Comparison of ENCODE assay signal across 8 cellular contexts in the genomic region with DNA sequence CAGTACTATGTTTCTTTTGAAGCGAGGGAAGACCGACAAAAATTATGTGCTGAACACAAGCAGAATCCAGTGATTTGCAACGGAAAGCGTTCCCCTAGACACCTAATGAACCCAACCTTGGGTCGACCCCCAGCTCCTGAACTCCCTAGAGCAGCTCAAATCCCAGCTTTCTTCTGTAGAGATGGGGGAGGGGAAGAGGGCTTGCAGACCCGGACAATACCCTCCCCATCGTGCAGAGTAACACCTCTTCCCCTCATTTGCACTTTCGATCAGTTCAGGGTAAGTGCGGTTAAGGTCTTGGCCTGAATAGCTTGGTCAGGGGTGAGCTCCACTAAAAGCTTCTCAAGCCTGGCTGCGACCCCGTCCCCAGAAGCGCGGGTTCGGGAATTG. TPM values are rescaled to one million over a fixed set of nuclear protein-coding genes. Genes with fewer than 3 reads are reported as not detected.
DNase-seq lines count a peak whose midpoint lies in the region; ATAC-seq, FAIRE-seq and TF ChIP-seq lines count a peak whose summit lies in the region.

No MANE protein-coding gene starts in this region.

- TF ChIP-seq EP300 in neural cell (conservative IDR thresholded peaks at IDR 0.05; ENCODE audit: poor library complexity, severe bottlenecking), result no peak

- no peak for TF ChIP-seq RAD21 in neural cell (conservative IDR thresholded peaks at IDR 0.05)

- H4K20me1 ChIP-seq in OCI-LY7 (ENCODE audit: insufficient read depth, low read length) (no peaks in the 10 kb centered on the region), endothelial cell of umbilical vein (replicated peaks; ENCODE audit: control insufficient read depth, extremely low read depth, insufficient read depth, low read length) (no peaks in the 10 kb centered on the region), neural cell (ENCODE audit: insufficient read depth) (no peaks in the 10 kb centered on the region)

- H3K27me3 ChIP-seq in CD4-positive, alpha-beta memory T cell (ENCODE audit: insufficient read depth, low read length), result no peaks in the 10 kb centered on the region
- H3K27me3 ChIP-seq in endothelial cell of umbilical vein (ENCODE audit: control insufficient read depth in 2 of 2, insufficient read depth in 2 of 2, low read length in 2 of 2), result peaks cover 10 to 22% of the 10 kb centered on the region in 2 experiments
- peaks cover 12% of the 10 kb centered on the region for H3K27me3 ChIP-seq in neural cell (ENCODE audit: insufficient read depth, low read depth, low read length)

- no peaks in the 10 kb centered on the region for H3K36me3 ChIP-seq in CD4-positive, alpha-beta memory T cell (ENCODE audit: insufficient read depth, low read length)
- H3K36me3 ChIP-seq in OCI-LY7 (ENCODE audit: insufficient read depth, low read length) (no peaks in the 10 kb centered on the region), endothelial cell of umbilical vein (ENCODE audit: control insufficient read depth in 2 of 2, extremely low read depth in 1 of 2, insufficient read depth in 2 of 2, low read length in 2 of 2) (no peaks in the 10 kb centered on the region), neural cell (ENCODE audit: insufficient read depth, low read length) (no peaks in the 10 kb centered on the region)

- no peak for FAIRE-seq in endothelial cell of umbilical vein (lab: Jason Lieb, UNC)

- H3K4me2 ChIP-seq in OCI-LY7 (ENCODE audit: low read length) (peak overlapping the region; percentile 92), endothelial cell of umbilical vein (ENCODE audit: insufficient read depth, low read length) (peak overlapping the region; percentile 83), neural cell (ENCODE audit: low read length) (peak overlapping the region; percentile 85)

- H3K79me2 ChIP-seq in OCI-LY7 (ENCODE audit: insufficient read depth, low read depth, low read length), result no peaks in the 10 kb centered on the region
- H3K79me2 ChIP-seq in endothelial cell of umbilical vein (ENCODE audit: control insufficient read depth, insufficient read depth, low read length), result no peaks in the 10 kb centered on the region
- peaks cover 22% of the 10 kb centered on the region for H3K79me2 ChIP-seq in neural cell (replicated peaks; ENCODE audit: insufficient read depth, low read length)

- H3K9me3 ChIP-seq in CD4-positive, alpha-beta memory T cell (ENCODE audit: control insufficient read depth in 1 of 2, low read length in 2 of 2), result no peaks in the 10 kb centered on the region
- H3K9me3 ChIP-seq in OCI-LY7 (ENCODE audit: low read length), result no peaks in the 10 kb centered on the region
- no peaks in the 10 kb centered on the region for H3K9me3 ChIP-seq in endothelial cell of umbilical vein (replicated peaks; ENCODE audit: control insufficient read depth, insufficient read depth, low read length)
- H3K9me3 ChIP-seq in neural cell (ENCODE audit: low read length), result no peaks in the 10 kb centered on the region

- dilution Hi-C loops in endothelial cell of umbilical vein (cut with MboI; ENCODE audit: extremely low pct_ligation_motif_present, low sequenced_read_pairs), result no loop called here

- H3K9me2 ChIP-seq in OCI-LY7 (ENCODE audit: insufficient read depth, low read length) (no peaks in the 10 kb centered on the region), neural cell (ENCODE audit: insufficient read depth, low read length) (no peaks in the 10 kb centered on the region)

- TSS peak; percentile 79 for BruUV-seq in OCI-LY7 (replicated peaks; lab: Mats Ljungman, UMichigan)
- TSS peak; percentile 61 for BruUV-seq in endothelial cell of umbilical vein (replicated peaks; lab: Mats Ljungman, UMichigan)

- H3F3A ChIP-seq in neural cell (ENCODE audit: insufficient read depth, low read length, poor library complexity, severe bottlenecking), result no peaks in the 10 kb centered on the region

- intact Hi-C loops in CD4-positive, alpha-beta memory T cell (cut with micrococcal nuclease), result loop anchor here (1.0 to 10.0 kb wide), 6 partner anchors 368 to 1978 kb away; a partner anchor contains a TSS
- intact Hi-C loops in OCI-LY7 (cut with micrococcal nuclease; ENCODE audit: unreplicated experiment) (loop anchor here (2.0 to 10.0 kb wide), 4 partner anchors 370 to 1160 kb away; a partner anchor contains a TSS), endothelial cell of umbilical vein (cut with micrococcal nuclease) (loop anchor here (1.0 to 5.0 kb wide), 6 partner anchors 195 to 740 kb away; a partner anchor contains a TSS)

- peaks cover 3 to 4% of the 10 kb centered on the region in 2 donors for H3K27me3 Mint-ChIP-seq in CD4-positive, alpha-beta memory T cell

- H3K4me1 ChIP-seq in CD4-positive, alpha-beta memory T cell (ENCODE audit: insufficient read depth, low read length), result peaks cover 17% of the 10 kb centered on the region
- H3K4me1 ChIP-seq in OCI-LY7 (ENCODE audit: insufficient read depth, low read length, poor library complexity, severe bottlenecking) (peaks cover 9% of the 10 kb centered on the region), endothelial cell of umbilical vein (ENCODE audit: control insufficient read depth, extremely low read depth, insufficient read depth, low read length) (peaks cover 7% of the 10 kb centered on the region)

- peak overlapping the region; percentile 95 for H2AFZ ChIP-seq in OCI-LY7 (ENCODE audit: low read length)
- H2AFZ ChIP-seq in endothelial cell of umbilical vein (ENCODE audit: low read depth, low read length), result peak overlapping the region; percentile 74
- H2AFZ ChIP-seq in neural cell (ENCODE audit: low read depth, low read length), result peak overlapping the region; percentile 84

- H3K36me3 Mint-ChIP-seq in CD4-positive, alpha-beta memory T cell, result peaks cover 0 to 10% of the 10 kb centered on the region in 2 donors

- peak overlapping the region; percentile 96 to 100 (median 98) for H3K4me3 Mint-ChIP-seq in CD4-positive, alpha-beta memory T cell

- TF ChIP-seq POLR2A in endothelial cell of umbilical vein (IDR thresholded peaks at IDR 0.05; ENCODE audit: low read depth, low read length), result no peak

- peak overlapping the region; percentile 69 for H3K27ac ChIP-seq in CD4-positive, alpha-beta memory T cell (ENCODE audit: low read depth, low read length)
- H3K27ac ChIP-seq in OCI-LY7 (ENCODE audit: low read depth, low read length, poor library complexity, severe bottlenecking), result no peak overlapping the region
- H3K27ac ChIP-seq in endothelial cell of umbilical vein (ENCODE audit: insufficient read depth, low read depth, low read length), result peak overlapping the region; percentile 14
- H3K27ac ChIP-seq in neural cell (ENCODE audit: low read length), result peak overlapping the region; percentile 81

- H3K9me1 ChIP-seq in endothelial cell of umbilical vein (replicated peaks; ENCODE audit: control insufficient read depth, extremely low read depth, insufficient read depth, low read length), result no peaks in the 10 kb centered on the region

- TF ChIP-seq CTCF in OCI-LY7 (conservative IDR thresholded peaks at IDR 0.05; ENCODE audit: low read length), result no peak
- TF ChIP-seq CTCF in endothelial cell of umbilical vein (IDR thresholded peaks at IDR 0.05; ENCODE audit: extremely low read depth in 1 of 2, insufficient read depth in 1 of 2, low read depth in 1 of 2, low read length in 2 of 2), result no peak
- no peak for TF ChIP-seq CTCF in neural cell (IDR thresholded peaks at IDR 0.05; ENCODE audit: poor library complexity, severe bottlenecking)

- H3K9me3 Mint-ChIP-seq in CD4-positive, alpha-beta memory T cell, result no peaks in the 10 kb centered on the region

- peak in 1 of 5 donors; percentile 5 for DNase-seq in CD4-positive, alpha-beta memory T cell
- DNase-seq in OCI-LY7 (ENCODE audit: low spot score) (no peak), endothelial cell of umbilical vein (ENCODE audit: low read depth, low spot score) (peak; percentile 18), NCI-H187 (lab: John Stamatoyannopoulos, UW) (no peak)

- peak overlapping the region; percentile 94 to 95 for H3K4me3 ChIP-seq in CD4-positive, alpha-beta memory T cell (ENCODE audit: low read length in 2 of 2)
- H3K4me3 ChIP-seq in OCI-LY7 (ENCODE audit: low read depth, low read length, poor library complexity, severe bottlenecking) (peak overlapping the region; percentile 93), endothelial cell of umbilical vein (replicated peaks in 1 of 3; ENCODE audit: insufficient read depth in 1 of 3, low read depth in 1 of 3, low read length in 3 of 3) (peak overlapping the region; percentile 57 to 74 (median 67)), neural cell (ENCODE audit: low read length) (peak overlapping the region; percentile 77)

- H3K4me1 Mint-ChIP-seq in CD4-positive, alpha-beta memory T cell, result peaks cover 8 to 32% (median 19%) of the 10 kb centered on the region in 4 donors

- peak; percentile 1 for ATAC-seq in GM21717 (IDR thresholded peaks at IDR 0.05; ENCODE audit: unreplicated experiment)
- ATAC-seq in GM19467 (IDR thresholded peaks at IDR 0.05; ENCODE audit: unreplicated experiment), result no peak
- ATAC-seq in HG03469 (IDR thresholded peaks at IDR 0.05; ENCODE audit: unreplicated experiment), result no peak

- CTCF ChIA-PET in CD4-positive, alpha-beta memory T cell (lab: Charles Lee; ENCODE audit: partially characterized antibody), result interaction anchor here (1.0 to 3.1 kb wide), 8 partner anchors 10 to 1161 kb away, joined by 3 to 31 read pairs (median 10); a partner anchor contains a TSS
- CTCF ChIA-PET in OCI-LY7 (lab: Charles Lee; ENCODE audit: unreplicated experiment) (no interaction called here), endothelial cell of umbilical vein (lab: Charles Lee) (interaction anchor here (0.7 to 1.8 kb wide), 9 partner anchors 15 to 900 kb away, joined by 3 to 22 read pairs (median 3); no protein-coding TSS in a partner anchor)

- H3K27ac Mint-ChIP-seq in CD4-positive, alpha-beta memory T cell, result peak overlapping the region; percentile 90 to 98 (median 96)

- POLR2A ChIA-PET in CD4-positive, alpha-beta memory T cell (lab: Charles Lee; ENCODE audit: partially characterized antibody), result interaction anchor here (1.1 to 2.2 kb wide), 2 partner anchors 367 to 1416 kb away, joined by 7 to 24 read pairs; a partner anchor contains a TSS
- POLR2A ChIA-PET in OCI-LY7 (lab: Charles Lee) (interaction anchor here (0.5 to 2.5 kb wide), 5 partner anchors 12 to 1022 kb away, joined by 3 to 7 read pairs (median 3); no protein-coding TSS in a partner anchor), endothelial cell of umbilical vein (lab: Charles Lee) (no interaction called here)

- peak overlapping the region; percentile 65 for H3K9ac ChIP-seq in endothelial cell of umbilical vein (replicated peaks; ENCODE audit: extremely low read depth, insufficient read depth, low read length)
- peak overlapping the region; percentile 76 for H3K9ac ChIP-seq in neural cell (ENCODE audit: low read length)

RNA-seq across cellular contexts. Expression of a gene that starts 0.4 kb away (rescaled TPM):
- total RNA-seq in CD4-positive, alpha-beta memory T cell, result 10 to 100 TPM; 10.3 to 10.4 TPM
- 1 to 10 TPM in 1 of 2 donors, under 1 TPM in 1; 0.60 to 7.1 TPM for polyA plus RNA-seq in CD4-positive, alpha-beta memory T cell
- 6.3 and 8.9 TPM in 2 replicates for total RNA-seq in OCI-LY7 (2014; rRNA removed; shearing (Covaris generic))
- 9.6 and 10.0 TPM in 2 replicates for total RNA-seq in OCI-LY7 (2022)
- total RNA-seq in endothelial cell of umbilical vein, result 8.8 and 10.8 TPM in 2 replicates
- 0.56 and 0.79 TPM in 2 replicates for polyA plus RNA-seq in endothelial cell of umbilical vein
- 2.2 and 2.5 TPM in 2 replicates for polyA plus RNA-seq in endothelial cell of umbilical vein (2011; cell fraction: cytosol; rRNA removed)
- 8.2 and 9.8 TPM in 2 replicates for polyA plus RNA-seq in endothelial cell of umbilical vein (2011; cell fraction: nucleus; rRNA removed)
- polyA plus RNA-seq in endothelial cell of umbilical vein (2012), result 6.0 and 7.3 TPM in 2 replicates
- polyA minus RNA-seq in endothelial cell of umbilical vein, result 2.9 TPM in 2 replicates
- 1.2 TPM for polyA minus RNA-seq in endothelial cell of umbilical vein (2011; cell fraction: cytosol; rRNA and poly(A)+ RNA removed)
- polyA minus RNA-seq in endothelial cell of umbilical vein (2011; cell fraction: nucleus; rRNA and poly(A)+ RNA removed), result 7.4 and 9.8 TPM in 2 replicates
- 10.9 and 19.3 TPM in 2 replicates for polyA plus RNA-seq in neural cell
- 36.0 and 39.6 TPM in 2 replicates for polyA minus RNA-seq in neural cell
